8 cellular contexts compared by ENCODE assay signal in genomic region chr7:111752022-111752582, GRCh38.
DNase-seq lines count a peak whose midpoint lies in the region; ATAC-seq and TF ChIP-seq lines count a peak whose summit lies in the region.

No MANE protein-coding gene starts in this region.

- H3K4me1 Mint-ChIP-seq in brain: peaks cover 22% of the 10 kb centered on the region

- peaks cover 24% of the 10 kb centered on the region for H3K36me3 Mint-ChIP-seq in brain

- TF ChIP-seq CTCF in brain (conservative IDR thresholded peaks at IDR 0.05): peak; percentile 59 to 78

- H3K4me3 Mint-ChIP-seq in brain: no peak overlapping the region

- DNase-seq in NOMO-1 (lab: John Stamatoyannopoulos, UW; ENCODE audit: unreplicated experiment in 2 of 2): peak; percentile 22 to 29
- DNase-seq in NOMO-1 treated with dmso at 0.1 percent for 144 hours (lab: John Stamatoyannopoulos, UW; ENCODE audit: unreplicated experiment): no peak
- peak; percentile 42 to 79 (median 54) for DNase-seq in NCI-H1417 (lab: John Stamatoyannopoulos, UW)
- DNase-seq in T-helper 9 cell: peak; percentile 51
- DNase-seq in kidney tubule cell (ENCODE audit: low spot score): peak; percentile 61
- DNase-seq in stimulated activated CD4-positive, alpha-beta T cell treated with anti-CD3 and anti-CD28 coated beads, TNF-alpha, amount 100 ng/mL, for 48 hours (ENCODE audit: low read depth in 3 of 3): peak; percentile 30 to 54 (median 39)

- H3K9me3 Mint-ChIP-seq in brain: peaks cover 4 to 10% (median 8%) of the 10 kb centered on the region in 5 experiments

- ATAC-seq in HG02623 (IDR thresholded peaks at IDR 0.05; ENCODE audit: unreplicated experiment): peak; percentile 96

- no peaks in the 10 kb centered on the region for H3K27me3 Mint-ChIP-seq in brain

- peak overlapping the region in 2 of 5 experiments; percentile 10 to 39 for H3K27ac Mint-ChIP-seq in brain
